In the genomic region with DNA sequence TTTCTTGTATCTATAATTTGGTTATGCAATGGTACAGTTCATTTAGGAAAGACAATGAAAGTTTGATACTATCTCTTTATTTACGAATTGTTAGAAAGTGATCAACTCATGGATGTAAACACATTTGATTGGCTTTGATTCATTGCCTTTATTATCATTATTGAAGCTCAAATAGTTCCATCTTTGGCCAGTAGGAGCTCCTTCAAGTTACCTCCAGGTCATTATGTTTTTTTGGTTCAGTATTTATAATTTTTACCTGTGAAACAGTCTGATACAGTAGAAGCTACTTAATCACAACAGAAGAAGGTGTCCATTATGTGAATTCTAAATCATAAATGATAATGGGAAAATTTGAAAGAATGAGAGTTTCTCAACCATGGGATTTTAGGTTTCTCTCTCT, we compare ENCODE assay signal across 17 cellular contexts. TPM values are rescaled to one million over a fixed set of nuclear protein-coding genes. Genes with fewer than 3 reads are reported as not detected.
DNase-seq lines count a peak whose midpoint lies in the region; ATAC-seq and TF ChIP-seq lines count a peak whose summit lies in the region.
"Had no signal": no experiment of that assay in that cellular context is flagged by ENCODE, and none has a peak within 500 bp of the region (broad histone marks: within the 10 kb centered on the region; RNA-seq: fewer than 3 reads in every experiment).

No MANE protein-coding gene starts in this region.

- H3K27me3 Mint-ChIP-seq in chondrocyte (ENCODE audit: low read depth) (peaks cover 19% of the 10 kb centered on the region), mesothelial cell of epicardium (ENCODE audit: low read depth) (peaks cover 46% of the 10 kb centered on the region), nephron progenitor cell (ENCODE audit: low read depth, poor library complexity) (peaks cover 14% of the 10 kb centered on the region)
- H3K27me3 Mint-ChIP-seq in stimulated activated memory B cell treated with anti-CD40 and anti-IgM and Interleukin-4, amounts not matched to agents 10 μg/mL and 1 μg/mL and 100 μg/mL, for 72 hours, result no peaks in the 10 kb centered on the region

- peak; percentile 18 for TF ChIP-seq CTCF in C4-2B (conservative IDR thresholded peaks at IDR 0.05)
- TF ChIP-seq CTCF in chondrocyte (IDR thresholded peaks at IDR 0.05), result peak; percentile 11
- peak; percentile 49 for TF ChIP-seq CTCF in mesothelial cell of epicardium (IDR thresholded peaks at IDR 0.05; ENCODE audit: unreplicated experiment)
- no peak for TF ChIP-seq CTCF in nephron progenitor cell (IDR thresholded peaks at IDR 0.05)

- no peak overlapping the region for H3K4me3 Mint-ChIP-seq in chondrocyte (ENCODE audit: unreplicated experiment)
- H3K4me3 Mint-ChIP-seq in mesothelial cell of epicardium, result no peak overlapping the region
- no peak overlapping the region for H3K4me3 Mint-ChIP-seq in nephron progenitor cell
- no peak overlapping the region for H3K4me3 Mint-ChIP-seq in stimulated activated memory B cell treated with anti-CD40 and anti-IgM and Interleukin-4, amounts not matched to agents 10 μg/mL and 1 μg/mL and 100 μg/mL, for 72 hours

- no peak for ATAC-seq in stimulated activated memory B cell treated with anti-CD40 and anti-IgM and Interleukin-4, amounts not matched to agents 10 μg/mL and 1 μg/mL and 100 μg/mL, for 72 hours
- ATAC-seq: A549, HepG2 had no signal

- H3K4me1 Mint-ChIP-seq in chondrocyte (ENCODE audit: low read depth), result no peaks in the 10 kb centered on the region
- H3K4me1 Mint-ChIP-seq in mesothelial cell of epicardium, result no peaks in the 10 kb centered on the region
- no peaks in the 10 kb centered on the region for H3K4me1 Mint-ChIP-seq in nephron progenitor cell
- H3K4me1 Mint-ChIP-seq in stimulated activated memory B cell treated with anti-CD40 and anti-IgM and Interleukin-4, amounts not matched to agents 10 μg/mL and 1 μg/mL and 100 μg/mL, for 72 hours, result no peaks in the 10 kb centered on the region

- H3K36me3 Mint-ChIP-seq in chondrocyte (ENCODE audit: low read depth), result no peaks in the 10 kb centered on the region
- no peaks in the 10 kb centered on the region for H3K36me3 Mint-ChIP-seq in mesothelial cell of epicardium
- no peaks in the 10 kb centered on the region for H3K36me3 Mint-ChIP-seq in nephron progenitor cell (ENCODE audit: low read depth)
- no peaks in the 10 kb centered on the region for H3K36me3 Mint-ChIP-seq in stimulated activated memory B cell treated with anti-CD40 and anti-IgM and Interleukin-4, amounts not matched to agents 10 μg/mL and 1 μg/mL and 100 μg/mL, for 72 hours

- DNase-seq in NAMALWA (ENCODE audit: low spot score) (peak; percentile 7), chondrocyte (ENCODE audit: low spot score) (no peak), mesothelial cell of epicardium (ENCODE audit: low spot score in 2 of 2, unreplicated experiment in 2 of 2) (no peak), nephron progenitor cell (no peak), KG1 (lab: John Stamatoyannopoulos, UW) (no peak)
- DNase-seq: C1 segment of cervical spinal cord, DMS79, KBM-7, NCI-H1417 treated with DMSO at 0.1 percent for 48 hours, NCI-H187 treated with DMSO at 0.1 percent for 48 hours, NCI-H226, NCI-H524 treated with DMSO at 0.1 percent for 48 hours, Right ventricle myocardium superior had no signal

- H3K27ac ChIP-seq in C4-2B, result no peak overlapping the region
- H3K27ac ChIP-seq: A549 had no signal

- H3K27ac Mint-ChIP-seq in chondrocyte (ENCODE audit: unreplicated experiment) (no peak overlapping the region), mesothelial cell of epicardium (no peak overlapping the region), nephron progenitor cell (no peak overlapping the region)
- H3K27ac Mint-ChIP-seq in stimulated activated memory B cell treated with anti-CD40 and anti-IgM and Interleukin-4, amounts not matched to agents 10 μg/mL and 1 μg/mL and 100 μg/mL, for 72 hours, result no peak overlapping the region

- H3K9me3 Mint-ChIP-seq in chondrocyte (ENCODE audit: low read depth) (no peaks in the 10 kb centered on the region), mesothelial cell of epicardium (no peaks in the 10 kb centered on the region), nephron progenitor cell (no peaks in the 10 kb centered on the region)
- no peaks in the 10 kb centered on the region for H3K9me3 Mint-ChIP-seq in stimulated activated memory B cell treated with anti-CD40 and anti-IgM and Interleukin-4, amounts not matched to agents 10 μg/mL and 1 μg/mL and 100 μg/mL, for 72 hours

RNA-seq across cellular contexts. Expression of gene NPY5R, which starts 12.4 kb away (rescaled TPM):
- total RNA-seq in chondrocyte (not detected in 3 replicates), mesothelial cell of epicardium (not detected in 3 replicates)
- total RNA-seq: HepG2, Right ventricle myocardium superior had no signal

RNA-seq across cellular contexts. Expression of gene NPY1R, which starts 23.7 kb away (rescaled TPM):
- total RNA-seq in chondrocyte, result 0.22 TPM in 2 of 3 replicates, not detected in the other
- 0.45 to 0.62 TPM (median 0.56 TPM) in 3 replicates for total RNA-seq in mesothelial cell of epicardium
- total RNA-seq: HepG2 had no signal
